Comparison of ENCODE assay signal across 9 cellular contexts in genomic region chr1:178371236-178371635, GRCh38.
DNase-seq lines count a peak whose midpoint lies in the region; ATAC-seq and TF ChIP-seq lines count a peak whose summit lies in the region.
"Had no signal": no experiment of that assay in that cellular context is flagged by ENCODE, and none has a peak within 500 bp of the region (broad histone marks: within the 10 kb centered on the region; RNA-seq: fewer than 3 reads in every experiment).

No MANE protein-coding gene starts in this region.

- no peaks in the 10 kb centered on the region for H3K36me3 ChIP-seq in sigmoid colon

- H3K4me1 ChIP-seq in sigmoid colon = peaks cover 0 to 15% (median 11%) of the 10 kb centered on the region in 4 donors

- peak; percentile 32 for DNase-seq in astrocyte of the cerebellum (ENCODE audit: low read depth)
- no peak for DNase-seq in left ventricle myocardium superior
- DNase-seq in sigmoid colon = peak; percentile 61
- no peak for DNase-seq in RPMI8226
- DNase-seq in NCI-H524 (lab: John Stamatoyannopoulos, UW) = no peak
- no peak for DNase-seq in NCI-H2029 (lab: John Stamatoyannopoulos, UW)
- DNase-seq in superior temporal gyrus (ENCODE audit: extremely low spot score) = no peak
- DNase-seq: NCI-H1417 treated with DMSO at 0.1 percent for 48 hours had no signal

- no peak for TF ChIP-seq EP300 in sigmoid colon (IDR thresholded peaks at IDR 0.05)

- WGBS in sigmoid colon, 2 donors = 26 to 70% methylated on average over 6 of the region's 6 CpGs

- TF ChIP-seq CTCF in astrocyte of the cerebellum (IDR thresholded peaks at IDR 0.05; ENCODE audit: low read depth, low read length, missing control alignments) = no peak
- no peak for TF ChIP-seq CTCF in sigmoid colon (IDR thresholded peaks at IDR 0.05)

- intact Hi-C loops in left ventricle myocardium superior (cut with micrococcal nuclease) = no loop called here
- intact Hi-C loops in sigmoid colon (cut with DNase I) = no loop called here

- peak overlapping the region; percentile 43; the same call in 1 of the 2 replicates for H3K4me3 ChIP-seq in GM08714 (ENCODE audit: low read length)
- H3K4me3 ChIP-seq in astrocyte of the cerebellum (ENCODE audit: low read depth, low read length) = peak overlapping the region; percentile 35
- peak overlapping the region; percentile 5 to 38 (median 28) for H3K4me3 ChIP-seq in sigmoid colon

- peak; percentile 57 for ATAC-seq in left ventricle myocardium superior

- no peaks in the 10 kb centered on the region for H3K27me3 ChIP-seq in sigmoid colon

- H3K9me3 ChIP-seq in sigmoid colon = no peaks in the 10 kb centered on the region

- H3K27ac ChIP-seq in sigmoid colon = peak overlapping the region in 2 of 4 donors; percentile 33 to 46

- no peak for TF ChIP-seq POLR2A in sigmoid colon (IDR thresholded peaks at IDR 0.05)

- in situ Hi-C loops in astrocyte of the cerebellum (cut with HindIII; ENCODE audit: low sequenced_read_pairs) = no loop called here

Comparison
In these comparisons a context has a peak if more than half of its experiments do, and no peak if none do; other contexts are left out.
1. DNase-seq: peak in astrocyte of the cerebellum (single experiment) and sigmoid colon (single experiment); none in left ventricle myocardium superior (single experiment), RPMI8226 (single experiment), NCI-H524 (0 of 2), NCI-H2029 (single experiment) and superior temporal gyrus (single experiment).
2. Peak in every context shown above with its lines, with median percentiles within 50 percentile points of each other: H3K4me3 ChIP-seq.